Comparison of ENCODE assay signal across 19 cellular contexts in genomic region chr1:242522304-242522945, GRCh38. TPM values are rescaled to one million over a fixed set of nuclear protein-coding genes. Genes with fewer than 3 reads are reported as not detected.
DNase-seq lines count a peak whose midpoint lies in the region; ATAC-seq and TF ChIP-seq lines count a peak whose summit lies in the region.
"Had no signal": no experiment of that assay in that cellular context is flagged by ENCODE, and none has a peak within 500 bp of the region (broad histone marks: within the 10 kb centered on the region; RNA-seq: fewer than 3 reads in every experiment).

No MANE protein-coding gene starts in this region.

- H3K4me1 ChIP-seq in tibial artery: peaks cover 0 to 23% (median 9%) of the 10 kb centered on the region in 4 donors
- H3K4me1 ChIP-seq: parathyroid adenoma had no signal

- intact Hi-C loops in tibial artery (cut with DNase I; ENCODE audit: low total_unique reads): no loop called here

- TF ChIP-seq CTCF in WTC11 (IDR thresholded peaks at IDR 0.05) (no peak), tibial artery (IDR thresholded peaks at IDR 0.05) (no peak)

- no peaks in the 10 kb centered on the region for H3K36me3 ChIP-seq in tibial artery
- H3K36me3 ChIP-seq: lower lobe of right lung had no signal

- H3K9me3 Mint-ChIP-seq in WTC11: 0 out of 2 replicates have a peak, but pooled peaks cover 5% of the 10 kb centered on the region
- H3K9me3 Mint-ChIP-seq: activated T-helper 2 cell treated with anti-CD3 and anti-CD28 coated beads, Interferon-gamma antibody, Interleukin-2, Interleukin-4, amounts not matched to agents 10 μg/mL and 5 μg/mL and 100 μg/mL, durations not matched to agents 14 hours and 24 hours and 36 hours; central memory CD8-positive, alpha-beta T cell; stimulated activated memory B cell treated with anti-CD40 and anti-IgM and Interleukin-4, amounts not matched to agents 10 μg/mL and 1 μg/mL and 100 μg/mL, for 72 hours had no signal

- H3K27ac ChIP-seq in tibial artery: no peak overlapping the region
- H3K27ac ChIP-seq: lower lobe of right lung, parathyroid adenoma had no signal

- H3K27me3 ChIP-seq in tibial artery: no peaks in the 10 kb centered on the region

- POLR2A ChIA-PET in WTC11 (lab: Charles Lee): no interaction called here

- H3K4me3 Mint-ChIP-seq in WTC11: peak overlapping the region; percentile 92
- H3K4me3 Mint-ChIP-seq: central memory CD8-positive, alpha-beta T cell; stimulated activated memory B cell treated with anti-CD40 and anti-IgM and Interleukin-4, amounts not matched to agents 10 μg/mL and 1 μg/mL and 100 μg/mL, for 72 hours had no signal

- CTCF ChIA-PET in WTC11 (lab: Charles Lee): interaction anchor here (0.7 kb wide), 2 partner anchors 130 to 513 kb away, joined by 3 to 4 read pairs; no protein-coding TSS in a partner anchor

- ATAC-seq in WTC11 (no peak), GM21526 (IDR thresholded peaks at IDR 0.05; ENCODE audit: low FRiP score, unreplicated experiment) (no peak), HG03159 (IDR thresholded peaks at IDR 0.05; ENCODE audit: unreplicated experiment) (no peak)
- ATAC-seq: HCT116; lower lobe of right lung; stimulated activated memory B cell treated with anti-CD40 and anti-IgM and Interleukin-4, amounts not matched to agents 10 μg/mL and 1 μg/mL and 100 μg/mL, for 72 hours had no signal

- H3K4me1 Mint-ChIP-seq in WTC11: peaks cover 33% of the 10 kb centered on the region

- no peak overlapping the region for H3K27ac Mint-ChIP-seq in WTC11
- H3K27ac Mint-ChIP-seq: activated T-helper 2 cell treated with anti-CD3 and anti-CD28 coated beads, Interferon-gamma antibody, Interleukin-2, Interleukin-4, amounts not matched to agents 10 μg/mL and 5 μg/mL and 100 μg/mL, durations not matched to agents 14 hours and 24 hours and 36 hours; stimulated activated memory B cell treated with anti-CD40 and anti-IgM and Interleukin-4, amounts not matched to agents 10 μg/mL and 1 μg/mL and 100 μg/mL, for 72 hours had no signal

- H3K9me3 ChIP-seq in tibial artery: no peaks in the 10 kb centered on the region
- H3K9me3 ChIP-seq: lower lobe of right lung had no signal

- DNase-seq in stimulated activated CD4-positive, alpha-beta T cell treated with anti-CD3 and anti-CD28 coated beads, Interleukin-15, amount 100 ng/mL, for 24 hours: peak; percentile 14
- DNase-seq in stimulated activated CD4-positive, alpha-beta T cell treated with anti-CD3 and anti-CD28 coated beads, Interleukin-4, amount 100 ng/mL, for 24 hours: no peak
- no peak for DNase-seq in WTC11 (ENCODE audit: low spot score)
- peak; percentile 40 for DNase-seq in medulla oblongata (ENCODE audit: extremely low spot score)
- DNase-seq in tibial artery: no peak
- no peak for DNase-seq in NCI-H2029 treated with DMSO at 0.1 percent for 48 hours (lab: John Stamatoyannopoulos, UW)
- DNase-seq: DMS53, erythroblast, IMR-90, lower lobe of right lung, NCI-H1105 treated with DMSO at 0.1 percent for 48 hours had no signal

- peak overlapping the region; percentile 66 to 79 for H3K4me3 ChIP-seq in tibial artery
- H3K4me3 ChIP-seq: lower lobe of right lung had no signal

- peaks cover 39% of the 10 kb centered on the region for H3K27me3 Mint-ChIP-seq in WTC11 (ENCODE audit: low read depth)

- H3K36me3 Mint-ChIP-seq in WTC11: peaks cover 5% of the 10 kb centered on the region; the same call in 1 of the 2 replicates
- H3K36me3 Mint-ChIP-seq: stimulated activated memory B cell treated with anti-CD40 and anti-IgM and Interleukin-4, amounts not matched to agents 10 μg/mL and 1 μg/mL and 100 μg/mL, for 72 hours had no signal

TF ChIP-seq in WTC11, 78 proteins besides CTCF, POLR2A, EP300 and RAD21 (continues in another document):
- TF ChIP-seq, protein P1, sequence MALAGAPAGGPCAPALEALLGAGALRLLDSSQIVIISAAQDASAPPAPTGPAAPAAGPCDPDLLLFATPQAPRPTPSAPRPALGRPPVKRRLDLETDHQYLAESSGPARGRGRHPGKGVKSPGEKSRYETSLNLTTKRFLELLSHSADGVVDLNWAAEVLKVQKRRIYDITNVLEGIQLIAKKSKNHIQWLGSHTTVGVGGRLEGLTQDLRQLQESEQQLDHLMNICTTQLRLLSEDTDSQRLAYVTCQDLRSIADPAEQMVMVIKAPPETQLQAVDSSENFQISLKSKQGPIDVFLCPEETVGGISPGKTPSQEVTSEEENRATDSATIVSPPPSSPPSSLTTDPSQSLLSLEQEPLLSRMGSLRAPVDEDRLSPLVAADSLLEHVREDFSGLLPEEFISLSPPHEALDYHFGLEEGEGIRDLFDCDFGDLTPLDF (CRISPR knock-in tag; IDR thresholded peaks at IDR 0.05): no peak
- TF ChIP-seq MLX (CRISPR knock-in tag; IDR thresholded peaks at IDR 0.05): no peak
- TF ChIP-seq USF1 (CRISPR knock-in tag; IDR thresholded peaks at IDR 0.05): no peak
- TF ChIP-seq, protein P2, sequence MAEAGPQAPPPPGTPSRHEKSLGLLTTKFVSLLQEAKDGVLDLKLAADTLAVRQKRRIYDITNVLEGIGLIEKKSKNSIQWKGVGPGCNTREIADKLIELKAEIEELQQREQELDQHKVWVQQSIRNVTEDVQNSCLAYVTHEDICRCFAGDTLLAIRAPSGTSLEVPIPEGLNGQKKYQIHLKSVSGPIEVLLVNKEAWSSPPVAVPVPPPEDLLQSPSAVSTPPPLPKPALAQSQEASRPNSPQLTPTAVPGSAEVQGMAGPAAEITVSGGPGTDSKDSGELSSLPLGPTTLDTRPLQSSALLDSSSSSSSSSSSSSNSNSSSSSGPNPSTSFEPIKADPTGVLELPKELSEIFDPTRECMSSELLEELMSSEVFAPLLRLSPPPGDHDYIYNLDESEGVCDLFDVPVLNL (CRISPR knock-in tag; IDR thresholded peaks at IDR 0.05; ENCODE audit: borderline replicate concordance, low read depth): no peak
- TF ChIP-seq, protein P3, sequence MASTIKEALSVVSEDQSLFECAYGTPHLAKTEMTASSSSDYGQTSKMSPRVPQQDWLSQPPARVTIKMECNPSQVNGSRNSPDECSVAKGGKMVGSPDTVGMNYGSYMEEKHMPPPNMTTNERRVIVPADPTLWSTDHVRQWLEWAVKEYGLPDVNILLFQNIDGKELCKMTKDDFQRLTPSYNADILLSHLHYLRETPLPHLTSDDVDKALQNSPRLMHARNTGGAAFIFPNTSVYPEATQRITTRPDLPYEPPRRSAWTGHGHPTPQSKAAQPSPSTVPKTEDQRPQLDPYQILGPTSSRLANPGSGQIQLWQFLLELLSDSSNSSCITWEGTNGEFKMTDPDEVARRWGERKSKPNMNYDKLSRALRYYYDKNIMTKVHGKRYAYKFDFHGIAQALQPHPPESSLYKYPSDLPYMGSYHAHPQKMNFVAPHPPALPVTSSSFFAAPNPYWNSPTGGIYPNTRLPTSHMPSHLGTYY (CRISPR knock-in tag; IDR thresholded peaks at IDR 0.05): no peak
- TF ChIP-seq ZNF219 (CRISPR knock-in tag; IDR thresholded peaks at IDR 0.05; ENCODE audit: borderline replicate concordance): no peak
- TF ChIP-seq TP53 (CRISPR knock-in tag; IDR thresholded peaks at IDR 0.05): no peak
- TF ChIP-seq RELA (CRISPR knock-in tag; IDR thresholded peaks at IDR 0.05; ENCODE audit: borderline replicate concordance): no peak
- TF ChIP-seq ATF6 (CRISPR knock-in tag; IDR thresholded peaks at IDR 0.05): no peak
- no peak for TF ChIP-seq ATF3 (CRISPR knock-in tag; conservative IDR thresholded peaks at IDR 0.05)
- no peak for TF ChIP-seq ZNF121 (CRISPR knock-in tag; IDR thresholded peaks at IDR 0.05)
- no peak for TF ChIP-seq MAX (CRISPR knock-in tag; IDR thresholded peaks at IDR 0.05)

RNA-seq across cellular contexts. Expression of gene PLD5, which starts 2.1 kb away (rescaled TPM):
- 3.4 to 6.4 TPM (median 4.7 TPM) in 3 replicates for total RNA-seq in WTC11 (2021)
- total RNA-seq: activated T-helper 2 cell treated with anti-CD3 and anti-CD28 coated beads, Interferon-gamma antibody, Interleukin-2, Interleukin-4, amounts not matched to agents 10 μg/mL and 5 μg/mL and 100 μg/mL, durations not matched to agents 14 hours and 24 hours and 36 hours; IMR-90; SK-MEL-5 had no signal

Comparison
In these comparisons a context has a peak if more than half of its experiments do, and no peak if none do; other contexts are left out.
1. DNase-seq: peak in stimulated activated CD4-positive, alpha-beta T cell treated with anti-CD3 and anti-CD28 coated beads, Interleukin-15, amount 100 ng/mL, for 24 hours (single experiment) and medulla oblongata (single experiment); none in stimulated activated CD4-positive, alpha-beta T cell treated with anti-CD3 and anti-CD28 coated beads, Interleukin-4, amount 100 ng/mL, for 24 hours (single experiment), WTC11 (single experiment), tibial artery (0 of 2) and NCI-H2029 treated with DMSO at 0.1 percent for 48 hours (single experiment).